ENCODE assay signal across 12 cellular contexts in the genomic region with DNA sequence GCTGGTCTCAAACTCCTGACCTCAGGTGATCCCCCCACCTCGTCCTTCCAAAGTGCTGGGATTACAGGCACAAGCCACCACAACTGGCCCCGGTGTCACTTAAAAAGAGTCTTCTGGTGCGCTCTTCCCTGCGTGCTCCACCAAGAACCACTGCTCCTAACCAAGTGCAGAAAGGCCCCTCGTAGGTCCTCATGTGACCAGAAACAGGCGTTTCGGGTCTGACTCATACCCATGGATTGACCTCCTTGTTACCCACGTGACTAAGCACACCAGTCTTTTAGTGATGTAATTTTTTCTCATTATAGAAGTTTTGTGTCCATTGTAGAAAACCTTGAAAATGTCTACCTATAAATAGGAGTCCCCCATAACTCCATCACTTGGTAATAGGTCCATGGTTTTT. TPM values are rescaled to one million over a fixed set of nuclear protein-coding genes. Genes with fewer than 3 reads are reported as not detected.
DNase-seq lines count a peak whose midpoint lies in the region; ATAC-seq and TF ChIP-seq lines count a peak whose summit lies in the region.
"Had no signal": no experiment of that assay in that cellular context is flagged by ENCODE, and none has a peak within 500 bp of the region (broad histone marks: within the 10 kb centered on the region; RNA-seq: fewer than 3 reads in every experiment).

No MANE protein-coding gene starts in this region.

- no peak overlapping the region for H3K4me3 ChIP-seq in neuron (ENCODE audit: low read length)
- H3K4me3 ChIP-seq in endodermal cell (ENCODE audit: low read length): no peak overlapping the region
- H3K4me3 ChIP-seq: upper lobe of left lung had no signal

- no peak overlapping the region for H3K27ac Mint-ChIP-seq in endodermal cell
- H3K27ac Mint-ChIP-seq: activated naive CD8-positive, alpha-beta T cell treated with anti-CD3 and anti-CD28 coated beads for 36 hours had no signal

- H3K36me3 ChIP-seq in neuron (ENCODE audit: insufficient read depth, low read length) (no peaks in the 10 kb centered on the region), endodermal cell (ENCODE audit: control insufficient read depth, insufficient read depth, low read length) (no peaks in the 10 kb centered on the region)
- H3K36me3 ChIP-seq: upper lobe of left lung, WERI-Rb-1 had no signal

- H3K9me3 ChIP-seq in neuron (ENCODE audit: low read length): no peaks in the 10 kb centered on the region
- H3K9me3 ChIP-seq in endodermal cell (ENCODE audit: control insufficient read depth, low read length): no peaks in the 10 kb centered on the region
- H3K9me3 ChIP-seq: upper lobe of left lung had no signal

- intact Hi-C loops in Right ventricle myocardium superior (cut with DNase I): loop anchor here (5.0 kb wide), 1 partner anchor 110 kb away; no protein-coding TSS in a partner anchor

- peak overlapping the region; percentile 22 for H2AFZ ChIP-seq in neuron (ENCODE audit: low read depth, low read length)

- H3K27me3 ChIP-seq in neuron (ENCODE audit: insufficient read depth, low read length): no peaks in the 10 kb centered on the region
- H3K27me3 ChIP-seq in endodermal cell (ENCODE audit: control insufficient read depth, insufficient read depth, low read length, poor library complexity, severe bottlenecking): no peaks in the 10 kb centered on the region
- H3K27me3 ChIP-seq: upper lobe of left lung had no signal

- no peak for TF ChIP-seq RAD21 in Ishikawa (IDR thresholded peaks at IDR 0.05; ENCODE audit: low read depth)

- DNase-seq in EH (ENCODE audit: low read depth) (peak; percentile 84), astrocyte of the hippocampus (ENCODE audit: low read depth, low spot score) (peak; percentile 55), endodermal cell (no peak), NCI-H2029 treated with DMSO at 0.1 percent for 48 hours (lab: John Stamatoyannopoulos, UW) (no peak), Right ventricle myocardium superior (no peak)
- DNase-seq: activated naive CD8-positive, alpha-beta T cell treated with anti-CD3 and anti-CD28 coated beads for 36 hours; upper lobe of left lung; WERI-Rb-1 had no signal

- H3K27me3 Mint-ChIP-seq in endodermal cell (ENCODE audit: insufficient read depth): peaks cover 3% of the 10 kb centered on the region
- H3K27me3 Mint-ChIP-seq: activated naive CD8-positive, alpha-beta T cell treated with anti-CD3 and anti-CD28 coated beads for 36 hours had no signal

- TF ChIP-seq CTCF in endodermal cell (conservative IDR thresholded peaks at IDR 0.05): no peak

- no peak for TF ChIP-seq EP300 in Ishikawa (IDR thresholded peaks at IDR 0.05; ENCODE audit: borderline replicate concordance)

- H3K27ac ChIP-seq in endodermal cell (ENCODE audit: low read depth, low read length): no peak overlapping the region
- H3K27ac ChIP-seq: upper lobe of left lung, WERI-Rb-1 had no signal

- whole genome bisulfite sequencing in endodermal cell (ENCODE audit: insufficient coverage in 1 of 2, insufficient read length in 1 of 2), 2 experiments: 91 to 97% methylated on average over 5 to 8 of the region's 8 CpGs

- H3K9ac ChIP-seq in endodermal cell (ENCODE audit: extremely low read depth, low read length, poor library complexity, severe bottlenecking): no peak overlapping the region

- H3K4me1 Mint-ChIP-seq in endodermal cell: peaks cover 17% of the 10 kb centered on the region
- H3K4me1 Mint-ChIP-seq: activated naive CD8-positive, alpha-beta T cell treated with anti-CD3 and anti-CD28 coated beads for 36 hours had no signal

- H3K9me3 Mint-ChIP-seq in endodermal cell: no peaks in the 10 kb centered on the region
- H3K9me3 Mint-ChIP-seq: activated naive CD8-positive, alpha-beta T cell treated with anti-CD3 and anti-CD28 coated beads for 36 hours had no signal

- H3K4me3 Mint-ChIP-seq in endodermal cell: no peak overlapping the region
- H3K4me3 Mint-ChIP-seq: activated naive CD8-positive, alpha-beta T cell treated with anti-CD3 and anti-CD28 coated beads for 36 hours had no signal

- peaks cover 4% of the 10 kb centered on the region for H3K4me1 ChIP-seq in neuron (ENCODE audit: insufficient read depth, low read length)
- H3K4me1 ChIP-seq in endodermal cell (ENCODE audit: control insufficient read depth, insufficient read depth, low read length): peaks cover 7% of the 10 kb centered on the region

- no peak for ATAC-seq in HG03354 (IDR thresholded peaks at IDR 0.05; ENCODE audit: poor library complexity, severe bottlenecking, unreplicated experiment)
- ATAC-seq in Right ventricle myocardium superior (ENCODE audit: poor library complexity): no peak

- H3K36me3 Mint-ChIP-seq in endodermal cell (ENCODE audit: low read depth): no peaks in the 10 kb centered on the region
- H3K36me3 Mint-ChIP-seq: activated naive CD8-positive, alpha-beta T cell treated with anti-CD3 and anti-CD28 coated beads for 36 hours had no signal

TF ChIP-seq in Ishikawa, 13 proteins besides CTCF, POLR2A, EP300 and RAD21:
- TF ChIP-seq, protein P1, sequence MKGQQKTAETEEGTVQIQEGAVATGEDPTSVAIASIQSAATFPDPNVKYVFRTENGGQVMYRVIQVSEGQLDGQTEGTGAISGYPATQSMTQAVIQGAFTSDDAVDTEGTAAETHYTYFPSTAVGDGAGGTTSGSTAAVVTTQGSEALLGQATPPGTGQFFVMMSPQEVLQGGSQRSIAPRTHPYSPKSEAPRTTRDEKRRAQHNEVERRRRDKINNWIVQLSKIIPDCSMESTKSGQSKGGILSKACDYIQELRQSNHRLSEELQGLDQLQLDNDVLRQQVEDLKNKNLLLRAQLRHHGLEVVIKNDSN (IDR thresholded peaks at IDR 0.05): peak; percentile 69
- no peak for TF ChIP-seq CREB1 (IDR thresholded peaks at IDR 0.05; ENCODE audit: low read depth)

RNA-seq across cellular contexts. Expression of a gene that starts 13.9 kb away (rescaled TPM):
- total RNA-seq in endodermal cell: not detected
- not detected for polyA plus RNA-seq in endodermal cell (2013, experiment 1 of 2)
- not detected for polyA plus RNA-seq in endodermal cell (2013, experiment 2 of 2)
- not detected for total RNA-seq in Right ventricle myocardium superior
- total RNA-seq: activated naive CD8-positive, alpha-beta T cell treated with anti-CD3 and anti-CD28 coated beads for 36 hours; glomerular endothelial cell had no signal

RNA-seq across cellular contexts. Expression of a gene that starts 14.0 kb away (rescaled TPM):
- total RNA-seq in endodermal cell (under 1 TPM; 0.24 to 0.33 TPM), Right ventricle myocardium superior (0.51 TPM)
- not detected for polyA plus RNA-seq in endodermal cell (2013, experiment 1 of 2)
- not detected for polyA plus RNA-seq in endodermal cell (2013, experiment 2 of 2)
- total RNA-seq: activated naive CD8-positive, alpha-beta T cell treated with anti-CD3 and anti-CD28 coated beads for 36 hours; glomerular endothelial cell had no signal

RNA-seq across cellular contexts. Expression of a gene that starts 33.3 kb away (rescaled TPM):
- total RNA-seq in endodermal cell: 10 to 100 TPM; 40.3 to 42.1 TPM
- polyA plus RNA-seq in endodermal cell (2013, experiment 1 of 2): 31.3 TPM
- 30.4 TPM for polyA plus RNA-seq in endodermal cell (2013, experiment 2 of 2)
- 16.2 TPM for total RNA-seq in Right ventricle myocardium superior

Comparison
In these comparisons a context has a peak if more than half of its experiments do, and no peak if none do; other contexts are left out.
1. DNase-seq: peak in EH (single experiment) and astrocyte of the hippocampus (single experiment); none in endodermal cell (single experiment), NCI-H2029 treated with DMSO at 0.1 percent for 48 hours (single experiment) and Right ventricle myocardium superior (single experiment).